In genomic region chr18:12307871-12308385, GRCh38 we compare ENCODE assay signal across 8 cellular contexts. TPM values are rescaled to one million over a fixed set of nuclear protein-coding genes. Genes with fewer than 3 reads are reported as not detected.
DNase-seq lines count a peak whose midpoint lies in the region; ATAC-seq and TF ChIP-seq lines count a peak whose summit lies in the region.

Gene TUBB6, plus strand, starts transcription at chr18:12308241. Its CDS starts 52 bp downstream, at chr18:12308293.

- CTCF ChIA-PET in activated naive CD4-positive, alpha-beta T cell treated with anti-CD3 and anti-CD28 coated beads for 36 hours (lab: Charles Lee): interaction anchor here (1.0 kb wide), 1 partner anchor 20 kb away, joined by 3 read pairs; no protein-coding TSS in a partner anchor

- H3K4me3 Mint-ChIP-seq in activated naive CD4-positive, alpha-beta T cell treated with anti-CD3 and anti-CD28 coated beads for 36 hours: peak within 1 kb of the TSS; percentile 72
- H3K4me3 Mint-ChIP-seq in activated naive CD8-positive, alpha-beta T cell: peak within 1 kb of the TSS; percentile 81
- peak within 1 kb of the TSS; percentile 76 for H3K4me3 Mint-ChIP-seq in progenitor cell of endocrine pancreas (ENCODE audit: low read depth)

- peaks cover under 1% of the 10 kb centered on the region for H3K36me3 Mint-ChIP-seq in activated naive CD4-positive, alpha-beta T cell treated with anti-CD3 and anti-CD28 coated beads for 36 hours (ENCODE audit: low read depth)
- peaks cover 8% of the 10 kb centered on the region for H3K36me3 Mint-ChIP-seq in activated naive CD8-positive, alpha-beta T cell
- peaks cover 5% of the 10 kb centered on the region for H3K36me3 Mint-ChIP-seq in progenitor cell of endocrine pancreas (ENCODE audit: insufficient read depth)

- no peak for TF ChIP-seq CTCF in progenitor cell of endocrine pancreas (IDR thresholded peaks at IDR 0.05; ENCODE audit: unreplicated experiment)

- intact Hi-C loops in activated naive CD4-positive, alpha-beta T cell treated with anti-CD3 and anti-CD28 coated beads for 36 hours (cut with micrococcal nuclease): loop anchor here (2.0 kb wide), 1 partner anchor 69 kb away; the partner anchor contains the start of gene AFG3L2
- intact Hi-C loops in cardiac septum (cut with DNase I): loop anchor here (1.0 to 10.0 kb wide), 3 partner anchors 36 to 637 kb away; partner anchors contain the start of gene SEH1L

- peaks cover 43% of the 10 kb centered on the region for H3K27me3 Mint-ChIP-seq in activated naive CD4-positive, alpha-beta T cell treated with anti-CD3 and anti-CD28 coated beads for 36 hours (ENCODE audit: low read depth)
- peaks cover 32% of the 10 kb centered on the region for H3K27me3 Mint-ChIP-seq in activated naive CD8-positive, alpha-beta T cell
- peaks cover 56% of the 10 kb centered on the region for H3K27me3 Mint-ChIP-seq in progenitor cell of endocrine pancreas

- H3K4me1 Mint-ChIP-seq in activated naive CD4-positive, alpha-beta T cell treated with anti-CD3 and anti-CD28 coated beads for 36 hours (ENCODE audit: low read depth): peaks cover 10% of the 10 kb centered on the region
- H3K4me1 Mint-ChIP-seq in activated naive CD8-positive, alpha-beta T cell (ENCODE audit: low read depth): peaks cover 9% of the 10 kb centered on the region
- H3K4me1 Mint-ChIP-seq in progenitor cell of endocrine pancreas (ENCODE audit: low read depth): peaks cover 10% of the 10 kb centered on the region

- no peak within 1 kb of the TSS for H3K27ac Mint-ChIP-seq in activated naive CD4-positive, alpha-beta T cell treated with anti-CD3 and anti-CD28 coated beads for 36 hours
- H3K27ac Mint-ChIP-seq in activated naive CD8-positive, alpha-beta T cell: no peak within 1 kb of the TSS
- H3K27ac Mint-ChIP-seq in progenitor cell of endocrine pancreas: peak within 1 kb of the TSS; percentile 93

- peaks cover 3% of the 10 kb centered on the region for H3K9me3 Mint-ChIP-seq in activated naive CD4-positive, alpha-beta T cell treated with anti-CD3 and anti-CD28 coated beads for 36 hours
- peaks cover 4% of the 10 kb centered on the region for H3K9me3 Mint-ChIP-seq in activated naive CD8-positive, alpha-beta T cell (ENCODE audit: low read depth)
- H3K9me3 Mint-ChIP-seq in progenitor cell of endocrine pancreas (ENCODE audit: low read depth): peaks cover 3% of the 10 kb centered on the region

- ATAC-seq in HG02571 (IDR thresholded peaks at IDR 0.05; ENCODE audit: unreplicated experiment): peak; percentile 52

- peak; percentile 30 for DNase-seq in activated naive CD4-positive, alpha-beta T cell treated with anti-CD3 and anti-CD28 coated beads for 36 hours
- no peak for DNase-seq in activated naive CD4-positive, alpha-beta T cell (lab: John Stamatoyannopoulos, UW)
- peak; percentile 45 for DNase-seq in NCI-H2196 (lab: John Stamatoyannopoulos, UW; ENCODE audit: unreplicated experiment)
- DNase-seq in cardiac septum (ENCODE audit: low spot score): peak; percentile 85
- no peak for DNase-seq in progenitor cell of endocrine pancreas (ENCODE audit: low spot score, unreplicated experiment)
- DNase-seq in RPMI8226: no peak

RNA-seq across cellular contexts. Expression of gene TUBB6, which starts in this region (rescaled TPM):
- 1 to 10 TPM; 2.6 to 2.7 TPM for total RNA-seq in activated naive CD4-positive, alpha-beta T cell treated with anti-CD3 and anti-CD28 coated beads for 36 hours
- 155 TPM for total RNA-seq in cardiac septum
- 7.2 and 10.7 TPM in 2 replicates for total RNA-seq in progenitor cell of endocrine pancreas

Comparison
In these comparisons a context has a peak if more than half of its experiments do, and no peak if none do; other contexts are left out.
1. RNA of gene TUBB6 (total RNA-seq): 155 TPM in cardiac septum (single experiment); 7.2 to 10.7 TPM in progenitor cell of endocrine pancreas and 2.6 to 2.7 TPM in activated naive CD4-positive, alpha-beta T cell treated with anti-CD3 and anti-CD28 coated beads for 36 hours; every median in the first group is over 10 times any median in the second.
2. DNase-seq: peak in activated naive CD4-positive, alpha-beta T cell treated with anti-CD3 and anti-CD28 coated beads for 36 hours (single experiment), NCI-H2196 (single experiment) and cardiac septum (single experiment); none in activated naive CD4-positive, alpha-beta T cell (0 of 4), progenitor cell of endocrine pancreas (single experiment) and RPMI8226 (single experiment).
3. Peak in every context shown above with its lines, with median percentiles within 50 percentile points of each other: H3K4me3 Mint-ChIP-seq.